9 cellular contexts compared by ENCODE assay signal in the genomic region with DNA sequence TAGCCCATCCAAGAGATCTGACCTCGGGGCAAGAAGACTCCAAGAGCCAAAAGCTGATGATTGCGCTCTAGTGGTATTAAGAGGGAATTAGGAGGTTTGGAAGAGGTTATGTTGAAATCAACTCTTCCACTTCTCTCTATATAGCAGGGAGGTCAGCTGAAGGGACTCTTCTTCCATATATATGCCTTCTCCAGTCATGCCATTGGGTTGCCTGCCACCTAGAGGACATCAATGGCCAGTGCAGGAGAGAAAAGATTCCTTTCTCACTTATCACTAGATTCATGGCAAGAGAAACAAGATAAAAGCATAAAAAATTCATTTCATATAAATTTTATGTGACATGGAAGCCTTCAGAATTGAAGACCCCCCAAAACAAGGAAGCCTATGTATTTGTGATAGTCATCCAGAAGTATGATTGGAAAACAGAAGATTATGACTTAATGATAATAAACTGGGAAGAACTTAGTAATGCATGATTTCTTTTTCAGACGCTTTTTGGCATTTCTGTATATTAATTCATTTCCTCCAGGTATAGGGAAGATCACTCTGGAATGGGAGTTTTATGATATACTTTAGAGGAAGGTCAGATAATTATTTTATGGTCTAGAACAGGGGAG.
DNase-seq lines count a peak whose midpoint lies in the region; ATAC-seq, FAIRE-seq and TF ChIP-seq lines count a peak whose summit lies in the region.
"Had no signal": no experiment of that assay in that cellular context is flagged by ENCODE, and none has a peak within 500 bp of the region (broad histone marks: within the 10 kb centered on the region; RNA-seq: fewer than 3 reads in every experiment).

No MANE protein-coding gene starts in this region.

- peak; percentile 89 for TF ChIP-seq RAD21 in GM12878 (IDR thresholded peaks at IDR 0.05; ENCODE audit: insufficient read depth, low read depth, low read length)

- POLR2A ChIA-PET in GM12878 (lab: Charles Lee) = no interaction called here

- no peak overlapping the region for H3K9ac ChIP-seq in GM12878 (ENCODE audit: control insufficient read depth, insufficient read depth, low read length)

- BruUV-seq in GM12878 (replicated peaks; lab: Mats Ljungman, UMichigan) = no TSS peak

- no peaks in the 10 kb centered on the region for H4K20me1 ChIP-seq in GM12878 (ENCODE audit: control insufficient read depth, insufficient read depth)

- no peak overlapping the region for H2AFZ ChIP-seq in GM12878 (ENCODE audit: control insufficient read depth, low read depth, low read length)

- CTCF ChIA-PET in GM12878 (lab: Yijun Ruan, JAX) = interaction anchor here (0.6 to 1.7 kb wide), 11 partner anchors 15 to 564 kb away, joined by 3 to 17 read pairs (median 3); no protein-coding TSS in a partner anchor

- intact Hi-C loops in GM12878 (cut with micrococcal nuclease; ENCODE audit: unreplicated experiment) = loop anchor here (1.0 to 10.0 kb wide), 3 partner anchors 275 to 507 kb away; partner anchors contain the start of gene DCUN1D5

- no peak overlapping the region for H3K4me3 ChIP-seq in GM12878

- peak; percentile 98 for ATAC-seq in GM21825 (IDR thresholded peaks at IDR 0.05; ENCODE audit: unreplicated experiment)
- ATAC-seq in GM12878 = peak; percentile 88

- RAD21 ChIA-PET in GM12878 (lab: Charles Lee; ENCODE audit: unreplicated experiment) = interaction anchor here (0.9 to 1.1 kb wide), 2 partner anchors 274 to 279 kb away, joined by 3 read pairs; no protein-coding TSS in a partner anchor

- no peak for TF ChIP-seq POLR2A in GM12878 (IDR thresholded peaks at IDR 0.05; ENCODE audit: low read depth, low read length)

- no peak overlapping the region for H3K27ac ChIP-seq in GM12878 (ENCODE audit: control insufficient read depth, insufficient read depth)

- DNase-seq in activated naive CD4-positive, alpha-beta T cell treated with Interleukin-2 at 50 U/mL for 16 hours = peak; percentile 9
- DNase-seq in activated naive CD4-positive, alpha-beta T cell treated with anti-CD3 and anti-CD28 coated beads, Interleukin-2, amount 50 U/mL, for 16 hours = no peak
- DNase-seq in HuH-7.5 (ENCODE audit: low spot score) (peak; percentile 20), NOMO-1 treated with DMSO at 0.1 percent for 48 hours (lab: John Stamatoyannopoulos, UW; ENCODE audit: unreplicated experiment) (peak; percentile 83), GM12878 (ENCODE audit: low read depth, low spot score) (no peak), iPS-NIHi7 (ENCODE audit: extremely low spot score) (peak; percentile 79)
- peak in 2 of 3 donors; percentile 3 to 4 for DNase-seq in stimulated activated CD4-positive, alpha-beta T cell treated with anti-CD3 and anti-CD28 coated beads, TNF-alpha, amount 100 ng/mL, for 48 hours (ENCODE audit: low read depth in 3 of 3)

- no peak for TF ChIP-seq EP300 in GM12878 (IDR thresholded peaks at IDR 0.05; ENCODE audit: borderline replicate concordance in 1 of 2, control insufficient read depth in 1 of 2, low read depth in 2 of 2, low read length in 2 of 2)

- SMC1A ChIA-PET in GM12878 (lab: Charles Lee; ENCODE audit: uncharacterized antibody, unreplicated experiment) = interaction anchor here (0.9 to 1.4 kb wide), 3 partner anchors 275 to 868 kb away, joined by 3 read pairs; no protein-coding TSS in a partner anchor

- H3K4me1 ChIP-seq in GM12878 (ENCODE audit: control insufficient read depth, insufficient read depth, low read length) = no peaks in the 10 kb centered on the region

- in situ Hi-C loops in GM12878 (cut with MboI) = loop anchor here (5.0 kb wide), 1 partner anchor 274 kb away; no protein-coding TSS in a partner anchor

- no peaks in the 10 kb centered on the region for H3K27me3 ChIP-seq in GM12878 (replicated peaks in 1 of 2; ENCODE audit: control insufficient read depth in 2 of 2, insufficient read depth in 2 of 2, low read length in 1 of 2)

- H3K4me2 ChIP-seq in GM12878 (ENCODE audit: control insufficient read depth, insufficient read depth) = no peak overlapping the region

- no peaks in the 10 kb centered on the region for H3K79me2 ChIP-seq in GM12878 (ENCODE audit: control insufficient read depth, insufficient read depth, low read length)

- FAIRE-seq in GM12878 (lab: Jason Lieb, UNC) = no peak
- FAIRE-seq: frontal cortex had no signal

- 14% methylated on average over 3 of the region's 3 CpGs for WGBS in GM12878 (ENCODE audit: insufficient coverage, insufficient replicate concordance, low lambda C conversion rate, missing lambda C conversion rate)

- no peaks in the 10 kb centered on the region for H3K36me3 ChIP-seq in GM12878 (ENCODE audit: control insufficient read depth in 2 of 2, insufficient read depth in 2 of 2, low read length in 1 of 2)

- no peaks in the 10 kb centered on the region for H3K9me3 ChIP-seq in GM12878 (replicated peaks; ENCODE audit: control insufficient read depth, insufficient read depth, low read length)

- TF ChIP-seq CTCF in GM12878 (IDR thresholded peaks at IDR 0.05 in 2 of 3, conservative IDR thresholded peaks at IDR 0.05 in 1 of 3; ENCODE audit: control insufficient read depth in 2 of 3, extremely low read depth in 1 of 3, insufficient read depth in 1 of 3, low read depth in 3 of 3, low read length in 3 of 3) = peak; percentile 80 to 86 (median 80)

TF ChIP-seq in GM12878, 131 proteins besides CTCF, POLR2A, EP300 and RAD21 (continues in another document):
- TF ChIP-seq, protein P1, sequence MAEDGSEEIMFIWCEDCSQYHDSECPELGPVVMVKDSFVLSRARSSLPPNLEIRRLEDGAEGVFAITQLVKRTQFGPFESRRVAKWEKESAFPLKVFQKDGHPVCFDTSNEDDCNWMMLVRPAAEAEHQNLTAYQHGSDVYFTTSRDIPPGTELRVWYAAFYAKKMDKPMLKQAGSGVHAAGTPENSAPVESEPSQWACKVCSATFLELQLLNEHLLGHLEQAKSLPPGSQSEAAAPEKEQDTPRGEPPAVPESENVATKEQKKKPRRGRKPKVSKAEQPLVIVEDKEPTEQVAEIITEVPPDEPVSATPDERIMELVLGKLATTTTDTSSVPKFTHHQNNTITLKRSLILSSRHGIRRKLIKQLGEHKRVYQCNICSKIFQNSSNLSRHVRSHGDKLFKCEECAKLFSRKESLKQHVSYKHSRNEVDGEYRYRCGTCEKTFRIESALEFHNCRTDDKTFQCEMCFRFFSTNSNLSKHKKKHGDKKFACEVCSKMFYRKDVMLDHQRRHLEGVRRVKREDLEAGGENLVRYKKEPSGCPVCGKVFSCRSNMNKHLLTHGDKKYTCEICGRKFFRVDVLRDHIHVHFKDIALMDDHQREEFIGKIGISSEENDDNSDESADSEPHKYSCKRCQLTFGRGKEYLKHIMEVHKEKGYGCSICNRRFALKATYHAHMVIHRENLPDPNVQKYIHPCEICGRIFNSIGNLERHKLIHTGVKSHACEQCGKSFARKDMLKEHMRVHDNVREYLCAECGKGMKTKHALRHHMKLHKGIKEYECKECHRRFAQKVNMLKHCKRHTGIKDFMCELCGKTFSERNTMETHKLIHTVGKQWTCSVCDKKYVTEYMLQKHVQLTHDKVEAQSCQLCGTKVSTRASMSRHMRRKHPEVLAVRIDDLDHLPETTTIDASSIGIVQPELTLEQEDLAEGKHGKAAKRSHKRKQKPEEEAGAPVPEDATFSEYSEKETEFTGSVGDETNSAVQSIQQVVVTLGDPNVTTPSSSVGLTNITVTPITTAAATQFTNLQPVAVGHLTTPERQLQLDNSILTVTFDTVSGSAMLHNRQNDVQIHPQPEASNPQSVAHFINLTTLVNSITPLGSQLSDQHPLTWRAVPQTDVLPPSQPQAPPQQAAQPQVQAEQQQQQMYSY (CRISPR knock-in tag; IDR thresholded peaks at IDR 0.05) = no peak
- TF ChIP-seq PKNOX1 (IDR thresholded peaks at IDR 0.05) = no peak
- TF ChIP-seq YY1 (IDR thresholded peaks at IDR 0.05; ENCODE audit: low read depth, low read length) = 0 out of 2 replicates have a peak, but pooled peaks have one; percentile 27
- TF ChIP-seq MYC (IDR thresholded peaks at IDR 0.05; ENCODE audit: insufficient read depth, insufficient read length, insufficient replicate concordance, low read length, severe bottlenecking) = no peak
- no peak for TF ChIP-seq TBL1XR1 (IDR thresholded peaks at IDR 0.05; ENCODE audit: low read depth, low read length)
- TF ChIP-seq, protein P2, sequence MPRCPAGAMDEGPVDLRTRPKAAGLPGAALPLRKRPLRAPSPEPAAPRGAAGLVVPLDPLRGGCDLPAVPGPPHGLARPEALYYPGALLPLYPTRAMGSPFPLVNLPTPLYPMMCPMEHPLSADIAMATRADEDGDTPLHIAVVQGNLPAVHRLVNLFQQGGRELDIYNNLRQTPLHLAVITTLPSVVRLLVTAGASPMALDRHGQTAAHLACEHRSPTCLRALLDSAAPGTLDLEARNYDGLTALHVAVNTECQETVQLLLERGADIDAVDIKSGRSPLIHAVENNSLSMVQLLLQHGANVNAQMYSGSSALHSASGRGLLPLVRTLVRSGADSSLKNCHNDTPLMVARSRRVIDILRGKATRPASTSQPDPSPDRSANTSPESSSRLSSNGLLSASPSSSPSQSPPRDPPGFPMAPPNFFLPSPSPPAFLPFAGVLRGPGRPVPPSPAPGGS (IDR thresholded peaks at IDR 0.05; ENCODE audit: borderline replicate concordance, insufficient read depth, low read depth, low read length, poor library complexity, severe bottlenecking) = no peak
- TF ChIP-seq SMC3 (IDR thresholded peaks at IDR 0.05; ENCODE audit: borderline replicate concordance, low read length) = peak; percentile 73; the same call in 1 of the 2 replicates
- TF ChIP-seq ZZZ3 (IDR thresholded peaks at IDR 0.05; ENCODE audit: control insufficient read depth, insufficient read length, low read depth) = no peak
- no peak for TF ChIP-seq KDM1A (IDR thresholded peaks at IDR 0.05; ENCODE audit: borderline replicate concordance)
- no peak for TF ChIP-seq RUNX3 (IDR thresholded peaks at IDR 0.05; ENCODE audit: low read length)
- no peak for TF ChIP-seq FOXK2 (IDR thresholded peaks at IDR 0.05)

Comparison
In these comparisons a context has a peak if more than half of its experiments do, and no peak if none do; other contexts are left out.
1. DNase-seq: peak in activated naive CD4-positive, alpha-beta T cell treated with Interleukin-2 at 50 U/mL for 16 hours (single experiment), HuH-7.5 (single experiment), NOMO-1 treated with DMSO at 0.1 percent for 48 hours (single experiment), iPS-NIHi7 (single experiment) and stimulated activated CD4-positive, alpha-beta T cell treated with anti-CD3 and anti-CD28 coated beads, TNF-alpha, amount 100 ng/mL, for 48 hours (2 of 3); none in activated naive CD4-positive, alpha-beta T cell treated with anti-CD3 and anti-CD28 coated beads, Interleukin-2, amount 50 U/mL, for 16 hours (single experiment) and GM12878 (single experiment).